In genomic region chr2:188142636-188143035, GRCh38 we compare ENCODE assay signal across 1 cellular context.
TF ChIP-seq lines count a peak whose summit lies in the region.

No MANE protein-coding gene starts in this region.

TF ChIP-seq in GM23338, 12 proteins besides CTCF, POLR2A, EP300 and RAD21 (continued from another document):
- no peak for TF ChIP-seq ZNF462 (CRISPR knock-in tag; IDR thresholded peaks at IDR 0.05)
- no peak for TF ChIP-seq ZNF331 (CRISPR knock-in tag; IDR thresholded peaks at IDR 0.05; ENCODE audit: low read depth)
- no peak for TF ChIP-seq STAT1 (IDR thresholded peaks at IDR 0.05; ENCODE audit: unreplicated experiment)
- no peak for TF ChIP-seq POLR2AphosphoS5 (IDR thresholded peaks at IDR 0.05; ENCODE audit: low read depth)
